15 cellular contexts compared by ENCODE assay signal in the genomic region with DNA sequence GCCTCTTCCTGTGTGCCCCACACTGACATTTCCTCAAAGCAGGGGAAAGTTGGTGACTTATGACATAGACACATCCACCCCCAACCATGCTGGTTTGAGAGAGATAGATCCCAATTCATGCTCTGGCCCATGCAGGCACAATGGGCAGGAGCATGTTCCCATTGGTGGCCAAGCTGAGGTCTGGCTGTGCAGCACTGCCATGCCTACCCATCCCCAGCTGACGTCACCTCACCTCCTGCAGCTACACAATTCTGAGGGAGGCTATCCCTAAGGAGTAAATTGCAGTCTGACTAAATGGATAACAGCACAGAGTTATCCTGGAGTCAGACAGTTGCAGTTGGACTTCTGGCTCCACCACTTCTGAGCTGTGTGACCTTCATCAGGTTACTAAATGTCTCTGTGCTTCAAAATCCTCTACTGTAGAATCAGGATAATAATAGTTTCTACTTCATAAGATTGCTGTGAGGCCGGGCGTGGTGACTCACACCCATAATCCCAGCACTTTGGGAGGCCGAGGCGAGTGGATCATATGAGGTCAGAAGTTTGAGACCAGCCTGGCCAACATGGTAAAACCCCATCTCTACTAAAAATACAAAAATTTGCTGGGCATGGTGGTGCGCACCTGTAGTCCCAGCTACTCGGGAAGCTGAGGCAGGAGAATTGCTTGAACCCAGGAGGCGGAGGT.
DNase-seq lines count a peak whose midpoint lies in the region; ATAC-seq and TF ChIP-seq lines count a peak whose summit lies in the region.
"Had no signal": no experiment of that assay in that cellular context is flagged by ENCODE, and none has a peak within 500 bp of the region (broad histone marks: within the 10 kb centered on the region; RNA-seq: fewer than 3 reads in every experiment).

No MANE protein-coding gene starts in this region.

- no peak overlapping the region for H2BK12ac ChIP-seq in mesenchymal stem cell (ENCODE audit: low read length in 2 of 2)

- H3K4me1 ChIP-seq in DND-41 (ENCODE audit: insufficient read depth, low read length) (peaks cover 2% of the 10 kb centered on the region; the same call in 1 of the 2 replicates), RWPE2 (ENCODE audit: insufficient read depth, poor library complexity, severe bottlenecking) (peaks cover 20% of the 10 kb centered on the region), mesenchymal stem cell (ENCODE audit: control insufficient read depth, insufficient read depth, low read depth, low read length) (no peaks in the 10 kb centered on the region)

- no peak overlapping the region for H2BK5ac ChIP-seq in mesenchymal stem cell (ENCODE audit: low read depth, low read length, poor library complexity, severe bottlenecking)

- H2AFZ ChIP-seq in DND-41 (ENCODE audit: low read depth, low read length) (no peak overlapping the region), mesenchymal stem cell (ENCODE audit: low read depth, low read length) (peak overlapping the region; percentile 33)

- H3K27me3 ChIP-seq in DND-41 (ENCODE audit: insufficient read depth, low read length, poor library complexity) (no peaks in the 10 kb centered on the region), RWPE2 (ENCODE audit: insufficient read depth, poor library complexity, severe bottlenecking) (no peaks in the 10 kb centered on the region), mesenchymal stem cell (ENCODE audit: control insufficient read depth in 1 of 2, insufficient read depth in 1 of 2, low read length in 2 of 2) (peaks cover 0 to 38% of the 10 kb centered on the region in 2 experiments)

- H3K4me2 ChIP-seq in DND-41 (ENCODE audit: insufficient read depth, low read length), result no peak overlapping the region
- H3K4me2 ChIP-seq in mesenchymal stem cell (ENCODE audit: low read length, poor library complexity, severe bottlenecking), result no peak overlapping the region

- H4K91ac ChIP-seq in mesenchymal stem cell (ENCODE audit: low read length), result no peak overlapping the region

- no peak for ATAC-seq in DND-41 (ENCODE audit: insufficient read depth, low read depth)
- no peak for ATAC-seq in RWPE2 (ENCODE audit: low read depth)
- ATAC-seq in HG03521 (IDR thresholded peaks at IDR 0.05; ENCODE audit: unreplicated experiment), result no peak
- ATAC-seq: HCT116 had no signal

- H3K4ac ChIP-seq in mesenchymal stem cell (ENCODE audit: low read depth in 1 of 2, low read length in 2 of 2), result no peak overlapping the region

- H4K20me1 ChIP-seq in DND-41 (ENCODE audit: insufficient read depth, low read length), result no peaks in the 10 kb centered on the region

- H3K9me3 ChIP-seq in DND-41 (ENCODE audit: insufficient read depth, low read length, severe bottlenecking), result no peaks in the 10 kb centered on the region
- H3K9me3 ChIP-seq in RWPE2 (ENCODE audit: severe bottlenecking), result no peaks in the 10 kb centered on the region
- H3K9me3 ChIP-seq in mesenchymal stem cell (ENCODE audit: control insufficient read depth, low read length), result no peaks in the 10 kb centered on the region

- H3K27ac ChIP-seq in DND-41 (ENCODE audit: low read length) (0 out of 2 replicates have a peak overlapping the region, but pooled peaks have one; percentile 20), RWPE2 (ENCODE audit: poor library complexity, severe bottlenecking) (no peak overlapping the region), mesenchymal stem cell (ENCODE audit: low read length, poor library complexity, severe bottlenecking) (no peak overlapping the region)
- H3K27ac ChIP-seq: C4-2B had no signal

- peak; percentile 37 for DNase-seq in activated effector memory CD4-positive, alpha-beta T cell treated with anti-CD3 and anti-CD28 coated beads, Interleukin-2, amount 50 U/mL, for 16 hours
- no peak for DNase-seq in activated effector memory CD4-positive, alpha-beta T cell treated with Interleukin-2 at 50 U/mL for 16 hours
- no peak for DNase-seq in DND-41
- DNase-seq in RWPE2 (ENCODE audit: low spot score), result peak; percentile 37
- DNase-seq in mesenchymal stem cell, result no peak
- no peak for DNase-seq in G401 (ENCODE audit: low spot score)
- DNase-seq in activated CD4-positive, alpha-beta T cell treated with anti-CD3 and anti-CD28 coated beads for 1 hour, result no peak
- DNase-seq: ACHN; CD4-positive, alpha-beta memory T cell; DMS79; GF-D8; IMR-90 had no signal

- H3K79me1 ChIP-seq in mesenchymal stem cell (replicated peaks; ENCODE audit: low read length, poor library complexity, severe bottlenecking), result no peaks in the 10 kb centered on the region

- no peak overlapping the region for H3K14ac ChIP-seq in mesenchymal stem cell (ENCODE audit: low read length in 2 of 2)

- H2AK5ac ChIP-seq in mesenchymal stem cell (ENCODE audit: low read length, severe bottlenecking), result no peak overlapping the region

- no peaks in the 10 kb centered on the region for H3K79me2 ChIP-seq in DND-41 (ENCODE audit: insufficient read depth, low read length)

- TF ChIP-seq CTCF in DND-41 (IDR thresholded peaks at IDR 0.05; ENCODE audit: borderline replicate concordance, extremely low read depth, low read length, poor library complexity, severe bottlenecking), result no peak
- no peak for TF ChIP-seq CTCF in RWPE2 (IDR thresholded peaks at IDR 0.05; ENCODE audit: poor library complexity, severe bottlenecking)

- no peak overlapping the region for H3K9ac ChIP-seq in DND-41 (ENCODE audit: low read depth, low read length)
- no peak overlapping the region for H3K9ac ChIP-seq in mesenchymal stem cell (ENCODE audit: low read length)

- H3K36me3 ChIP-seq in DND-41 (ENCODE audit: insufficient read depth, low read length) (no peaks in the 10 kb centered on the region), RWPE2 (ENCODE audit: low read depth) (no peaks in the 10 kb centered on the region), mesenchymal stem cell (ENCODE audit: control insufficient read depth in 1 of 2, insufficient read depth in 2 of 2, low read depth in 1 of 2, low read length in 2 of 2) (no peaks in the 10 kb centered on the region)

- no peak overlapping the region for H4K8ac ChIP-seq in mesenchymal stem cell (ENCODE audit: low read length)

- H3K23ac ChIP-seq in mesenchymal stem cell (ENCODE audit: low read length in 2 of 2), result no peak overlapping the region

- H3K18ac ChIP-seq in mesenchymal stem cell (ENCODE audit: low read depth in 1 of 2, low read length in 2 of 2), result no peak overlapping the region

- whole genome bisulfite sequencing in mesenchymal stem cell, result 80% methylated on average over 8 of the region's 8 CpGs

- H2BK120ac ChIP-seq in mesenchymal stem cell (ENCODE audit: low read depth, low read length), result no peak overlapping the region

- H2BK15ac ChIP-seq in mesenchymal stem cell (ENCODE audit: low read depth, poor library complexity, severe bottlenecking), result no peak overlapping the region

- H3K4me3 ChIP-seq in DND-41 (ENCODE audit: low read depth in 1 of 2, low read length in 2 of 2) (no peak overlapping the region), RWPE2 (ENCODE audit: severe bottlenecking) (no peak overlapping the region), mesenchymal stem cell (ENCODE audit: insufficient read depth in 1 of 2, low read depth in 1 of 2, low read length in 2 of 2) (no peak overlapping the region)

- in situ Hi-C loops in G401 (cut with HindIII; ENCODE audit: low sequenced_read_pairs), result no loop called here

Comparison
In these comparisons a context has a peak if more than half of its experiments do, and no peak if none do; other contexts are left out.
1. DNase-seq: peak in activated effector memory CD4-positive, alpha-beta T cell treated with anti-CD3 and anti-CD28 coated beads, Interleukin-2, amount 50 U/mL, for 16 hours (single experiment) and RWPE2 (single experiment); none in activated effector memory CD4-positive, alpha-beta T cell treated with Interleukin-2 at 50 U/mL for 16 hours (single experiment), DND-41 (single experiment), mesenchymal stem cell (single experiment), G401 (single experiment) and activated CD4-positive, alpha-beta T cell treated with anti-CD3 and anti-CD28 coated beads for 1 hour (single experiment).